In the genomic region with DNA sequence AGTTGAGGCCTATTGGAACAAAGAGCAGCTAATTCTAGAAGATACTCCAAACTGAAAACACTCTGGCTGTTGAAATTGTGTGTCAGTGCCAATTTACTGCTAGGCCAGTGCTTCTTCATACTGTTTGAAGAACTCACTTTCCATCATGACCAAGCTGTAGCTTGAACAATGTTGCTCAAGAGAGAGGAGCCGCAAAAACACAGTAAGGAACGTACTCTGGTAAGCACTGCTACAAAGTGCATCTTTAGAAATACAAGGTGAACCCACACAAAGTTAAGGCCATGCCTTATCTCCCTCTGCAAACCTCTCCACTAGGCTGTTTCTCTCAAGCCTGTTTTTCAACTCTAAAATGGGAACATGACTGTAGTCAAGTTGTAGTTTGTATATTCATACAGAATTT, we compare ENCODE assay signal across 1 cellular context.
TF ChIP-seq lines count a peak whose summit lies in the region.

No MANE protein-coding gene starts in this region.

TF ChIP-seq in GM12878, 131 proteins besides CTCF, POLR2A, EP300 and RAD21 (continued from another document):
- TF ChIP-seq, protein P1, sequence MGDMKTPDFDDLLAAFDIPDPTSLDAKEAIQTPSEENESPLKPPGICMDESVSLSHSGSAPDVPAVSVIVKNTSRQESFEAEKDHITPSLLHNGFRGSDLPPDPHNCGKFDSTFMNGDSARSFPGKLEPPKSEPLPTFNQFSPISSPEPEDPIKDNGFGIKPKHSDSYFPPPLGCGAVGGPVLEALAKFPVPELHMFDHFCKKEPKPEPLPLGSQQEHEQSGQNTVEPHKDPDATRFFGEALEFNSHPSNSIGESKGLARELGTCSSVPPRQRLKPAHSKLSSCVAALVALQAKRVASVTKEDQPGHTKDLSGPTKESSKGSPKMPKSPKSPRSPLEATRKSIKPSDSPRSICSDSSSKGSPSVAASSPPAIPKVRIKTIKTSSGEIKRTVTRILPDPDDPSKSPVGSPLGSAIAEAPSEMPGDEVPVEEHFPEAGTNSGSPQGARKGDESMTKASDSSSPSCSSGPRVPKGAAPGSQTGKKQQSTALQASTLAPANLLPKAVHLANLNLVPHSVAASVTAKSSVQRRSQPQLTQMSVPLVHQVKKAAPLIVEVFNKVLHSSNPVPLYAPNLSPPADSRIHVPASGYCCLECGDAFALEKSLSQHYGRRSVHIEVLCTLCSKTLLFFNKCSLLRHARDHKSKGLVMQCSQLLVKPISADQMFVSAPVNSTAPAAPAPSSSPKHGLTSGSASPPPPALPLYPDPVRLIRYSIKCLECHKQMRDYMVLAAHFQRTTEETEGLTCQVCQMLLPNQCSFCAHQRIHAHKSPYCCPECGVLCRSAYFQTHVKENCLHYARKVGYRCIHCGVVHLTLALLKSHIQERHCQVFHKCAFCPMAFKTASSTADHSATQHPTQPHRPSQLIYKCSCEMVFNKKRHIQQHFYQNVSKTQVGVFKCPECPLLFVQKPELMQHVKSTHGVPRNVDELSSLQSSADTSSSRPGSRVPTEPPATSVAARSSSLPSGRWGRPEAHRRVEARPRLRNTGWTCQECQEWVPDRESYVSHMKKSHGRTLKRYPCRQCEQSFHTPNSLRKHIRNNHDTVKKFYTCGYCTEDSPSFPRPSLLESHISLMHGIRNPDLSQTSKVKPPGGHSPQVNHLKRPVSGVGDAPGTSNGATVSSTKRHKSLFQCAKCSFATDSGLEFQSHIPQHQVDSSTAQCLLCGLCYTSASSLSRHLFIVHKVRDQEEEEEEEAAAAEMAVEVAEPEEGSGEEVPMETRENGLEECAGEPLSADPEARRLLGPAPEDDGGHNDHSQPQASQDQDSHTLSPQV (IDR thresholded peaks at IDR 0.05), result no peak
- TF ChIP-seq ATF2 (IDR thresholded peaks at IDR 0.05; ENCODE audit: low read length), result no peak
- TF ChIP-seq, protein P2, sequence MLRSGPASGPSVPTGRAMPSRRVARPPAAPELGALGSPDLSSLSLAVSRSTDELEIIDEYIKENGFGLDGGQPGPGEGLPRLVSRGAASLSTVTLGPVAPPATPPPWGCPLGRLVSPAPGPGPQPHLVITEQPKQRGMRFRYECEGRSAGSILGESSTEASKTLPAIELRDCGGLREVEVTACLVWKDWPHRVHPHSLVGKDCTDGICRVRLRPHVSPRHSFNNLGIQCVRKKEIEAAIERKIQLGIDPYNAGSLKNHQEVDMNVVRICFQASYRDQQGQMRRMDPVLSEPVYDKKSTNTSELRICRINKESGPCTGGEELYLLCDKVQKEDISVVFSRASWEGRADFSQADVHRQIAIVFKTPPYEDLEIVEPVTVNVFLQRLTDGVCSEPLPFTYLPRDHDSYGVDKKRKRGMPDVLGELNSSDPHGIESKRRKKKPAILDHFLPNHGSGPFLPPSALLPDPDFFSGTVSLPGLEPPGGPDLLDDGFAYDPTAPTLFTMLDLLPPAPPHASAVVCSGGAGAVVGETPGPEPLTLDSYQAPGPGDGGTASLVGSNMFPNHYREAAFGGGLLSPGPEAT (IDR thresholded peaks at IDR 0.05; ENCODE audit: low read depth), result no peak
- no peak for TF ChIP-seq HDGF (IDR thresholded peaks at IDR 0.05)
- no peak for TF ChIP-seq PAX8 (IDR thresholded peaks at IDR 0.05)
- no peak for TF ChIP-seq FOXM1 (IDR thresholded peaks at IDR 0.05; ENCODE audit: low read depth, low read length)
- TF ChIP-seq ZSCAN29 (IDR thresholded peaks at IDR 0.05), result no peak
- TF ChIP-seq, protein P3, sequence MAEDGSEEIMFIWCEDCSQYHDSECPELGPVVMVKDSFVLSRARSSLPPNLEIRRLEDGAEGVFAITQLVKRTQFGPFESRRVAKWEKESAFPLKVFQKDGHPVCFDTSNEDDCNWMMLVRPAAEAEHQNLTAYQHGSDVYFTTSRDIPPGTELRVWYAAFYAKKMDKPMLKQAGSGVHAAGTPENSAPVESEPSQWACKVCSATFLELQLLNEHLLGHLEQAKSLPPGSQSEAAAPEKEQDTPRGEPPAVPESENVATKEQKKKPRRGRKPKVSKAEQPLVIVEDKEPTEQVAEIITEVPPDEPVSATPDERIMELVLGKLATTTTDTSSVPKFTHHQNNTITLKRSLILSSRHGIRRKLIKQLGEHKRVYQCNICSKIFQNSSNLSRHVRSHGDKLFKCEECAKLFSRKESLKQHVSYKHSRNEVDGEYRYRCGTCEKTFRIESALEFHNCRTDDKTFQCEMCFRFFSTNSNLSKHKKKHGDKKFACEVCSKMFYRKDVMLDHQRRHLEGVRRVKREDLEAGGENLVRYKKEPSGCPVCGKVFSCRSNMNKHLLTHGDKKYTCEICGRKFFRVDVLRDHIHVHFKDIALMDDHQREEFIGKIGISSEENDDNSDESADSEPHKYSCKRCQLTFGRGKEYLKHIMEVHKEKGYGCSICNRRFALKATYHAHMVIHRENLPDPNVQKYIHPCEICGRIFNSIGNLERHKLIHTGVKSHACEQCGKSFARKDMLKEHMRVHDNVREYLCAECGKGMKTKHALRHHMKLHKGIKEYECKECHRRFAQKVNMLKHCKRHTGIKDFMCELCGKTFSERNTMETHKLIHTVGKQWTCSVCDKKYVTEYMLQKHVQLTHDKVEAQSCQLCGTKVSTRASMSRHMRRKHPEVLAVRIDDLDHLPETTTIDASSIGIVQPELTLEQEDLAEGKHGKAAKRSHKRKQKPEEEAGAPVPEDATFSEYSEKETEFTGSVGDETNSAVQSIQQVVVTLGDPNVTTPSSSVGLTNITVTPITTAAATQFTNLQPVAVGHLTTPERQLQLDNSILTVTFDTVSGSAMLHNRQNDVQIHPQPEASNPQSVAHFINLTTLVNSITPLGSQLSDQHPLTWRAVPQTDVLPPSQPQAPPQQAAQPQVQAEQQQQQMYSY (CRISPR knock-in tag; IDR thresholded peaks at IDR 0.05), result no peak
- TF ChIP-seq NR2F1 (conservative IDR thresholded peaks at IDR 0.05), result no peak
- no peak for TF ChIP-seq EZH2 (IDR thresholded peaks at IDR 0.05; ENCODE audit: borderline replicate concordance, control insufficient read depth, low read depth, low read length)
- no peak for TF ChIP-seq STAT3 (IDR thresholded peaks at IDR 0.05; ENCODE audit: low read depth, low read length)
- no peak for TF ChIP-seq RCOR1 (conservative IDR thresholded peaks at IDR 0.05; ENCODE audit: low read depth, low read length)
- TF ChIP-seq BRCA1 (IDR thresholded peaks at IDR 0.05; ENCODE audit: low read depth, low read length), result no peak
- no peak for TF ChIP-seq NR2C2 (IDR thresholded peaks at IDR 0.05; ENCODE audit: borderline replicate concordance, control insufficient read depth, insufficient read length, low read depth)
- TF ChIP-seq IRF4 (IDR thresholded peaks at IDR 0.05; ENCODE audit: low read depth, low read length), result no peak
- no peak for TF ChIP-seq JUND (IDR thresholded peaks at IDR 0.05; ENCODE audit: low read depth, low read length)
- TF ChIP-seq FOXK2 (IDR thresholded peaks at IDR 0.05), result no peak
TF ChIP-seq in GM12878: peak in this region for 0.
